Comparison of ENCODE assay signal across 11 cellular contexts in the genomic region with DNA sequence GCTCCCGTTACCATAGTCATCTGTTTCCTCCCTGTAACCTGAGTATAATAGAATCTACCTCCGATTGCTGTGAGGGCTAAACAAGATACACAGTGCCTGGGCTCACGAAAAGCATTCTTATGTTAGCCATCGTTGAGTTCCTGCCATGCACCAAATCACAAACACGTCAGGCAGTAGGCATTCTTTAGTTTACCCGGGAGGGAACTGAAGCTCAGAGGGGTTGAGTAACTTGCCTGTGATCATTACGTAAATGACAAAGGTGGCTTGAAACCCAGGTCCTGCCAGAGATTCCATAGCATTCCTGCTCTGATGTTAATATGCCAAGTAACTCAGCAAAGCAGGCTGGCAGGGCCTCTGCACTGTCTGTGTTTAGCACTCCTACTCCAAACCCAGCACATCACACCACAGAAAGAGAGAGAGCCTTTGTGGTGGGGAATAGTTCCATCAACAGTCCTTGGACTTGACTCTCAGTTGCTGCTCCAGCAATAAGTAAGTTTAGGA. TPM values are rescaled to one million over a fixed set of nuclear protein-coding genes. Genes with fewer than 3 reads are reported as not detected.
DNase-seq lines count a peak whose midpoint lies in the region; ATAC-seq and TF ChIP-seq lines count a peak whose summit lies in the region.
"Had no signal": no experiment of that assay in that cellular context is flagged by ENCODE, and none has a peak within 500 bp of the region (broad histone marks: within the 10 kb centered on the region; RNA-seq: fewer than 3 reads in every experiment).

No MANE protein-coding gene starts in this region.

- peak overlapping the region; percentile 57 for H3K4me2 ChIP-seq in mammary epithelial cell (ENCODE audit: insufficient read depth, low read depth, low read length)

- peak overlapping the region in 1 of 10 donors; percentile 53 for H3K27ac Mint-ChIP-seq in naive thymus-derived CD8-positive, alpha-beta T cell

- no peak for TF ChIP-seq POLR2A in suprapubic skin (IDR thresholded peaks at IDR 0.05)

- peaks cover 23% of the 10 kb centered on the region for H3K4me1 ChIP-seq in mammary epithelial cell (ENCODE audit: insufficient read depth, low read length)
- H3K4me1 ChIP-seq in suprapubic skin = peaks cover 43% of the 10 kb centered on the region

- 3% methylated on average over 7 of the region's 7 CpGs for WGBS in mammary epithelial cell (ENCODE audit: low coverage, missing lambda C conversion rate)
- 40% methylated on average over 7 of the region's 7 CpGs for WGBS in suprapubic skin

- TSS peak; percentile 25 for BruUV-seq in mammary epithelial cell (replicated peaks; lab: Mats Ljungman, UMichigan)

- H3K9ac ChIP-seq in mammary epithelial cell (ENCODE audit: insufficient read depth, low read length) = no peak overlapping the region

- DNase-seq in NCI-H510A treated with DMSO at 0.1 percent for 48 hours (lab: John Stamatoyannopoulos, UW) (peak; percentile 54), NCI-H510A (lab: John Stamatoyannopoulos, UW) (no peak), mammary epithelial cell (peak; percentile 75), kidney tubule cell (ENCODE audit: low spot score) (peak; percentile 87), suprapubic skin (ENCODE audit: low spot score in 2 of 2) (no peak), NCI-H1930 (lab: John Stamatoyannopoulos, UW) (no peak)
- DNase-seq in naive thymus-derived CD8-positive, alpha-beta T cell = no peak
- DNase-seq: activated CD8-positive, alpha-beta memory T cell treated with anti-CD3 and anti-CD28 coated beads, Interleukin-2, amount 50 U/mL, for 4 hours; NCI-H146 had no signal

- CTCF ChIA-PET in mammary epithelial cell (lab: Charles Lee; ENCODE audit: low non-redundant PET) = interaction anchor here (0.6 kb wide), 1 partner anchor 24 kb away, joined by 8 read pairs; no protein-coding TSS in a partner anchor

- POLR2A ChIA-PET in naive thymus-derived CD8-positive, alpha-beta T cell (lab: Charles Lee) = interaction anchor here (0.5 kb wide), 1 partner anchor 688 kb away, joined by 5 read pairs; no protein-coding TSS in a partner anchor

- TF ChIP-seq CTCF in mammary epithelial cell (conservative IDR thresholded peaks at IDR 0.05 in 1 of 2, IDR thresholded peaks at IDR 0.05 in 1 of 2; ENCODE audit: extremely low read depth in 1 of 2, insufficient read depth in 1 of 2, low read depth in 1 of 2, low read length in 2 of 2) (no peak), suprapubic skin (IDR thresholded peaks at IDR 0.05) (no peak)

- intact Hi-C loops in mammary epithelial cell (cut with micrococcal nuclease) = loop anchor here (1.0 kb wide), 1 partner anchor 20 kb away; no protein-coding TSS in a partner anchor

- dilution Hi-C loops in mammary epithelial cell (cut with HindIII; ENCODE audit: low sequenced_read_pairs) = loop anchor here (5.0 kb wide), 1 partner anchor 43 kb away; no protein-coding TSS in a partner anchor

- no peak for TF ChIP-seq EP300 in suprapubic skin (IDR thresholded peaks at IDR 0.05)

- no peaks in the 10 kb centered on the region for H3K36me3 Mint-ChIP-seq in naive thymus-derived CD8-positive, alpha-beta T cell

- H3K4me3 Mint-ChIP-seq in naive thymus-derived CD8-positive, alpha-beta T cell = no peak overlapping the region

- H3K9me3 ChIP-seq in mammary epithelial cell (replicated peaks; ENCODE audit: insufficient read depth, low read length) (no peaks in the 10 kb centered on the region), suprapubic skin (no peaks in the 10 kb centered on the region)

- no peaks in the 10 kb centered on the region for H4K20me1 ChIP-seq in mammary epithelial cell (ENCODE audit: insufficient read depth, low read length)

- no peaks in the 10 kb centered on the region for H3K9me3 Mint-ChIP-seq in naive thymus-derived CD8-positive, alpha-beta T cell

- ATAC-seq in naive thymus-derived CD8-positive, alpha-beta T cell = no peak
- ATAC-seq in HG02938 (IDR thresholded peaks at IDR 0.05; ENCODE audit: unreplicated experiment) = no peak

- H2AFZ ChIP-seq in mammary epithelial cell (ENCODE audit: low read depth, low read length) = peak overlapping the region; percentile 87

- H3K36me3 ChIP-seq in mammary epithelial cell (ENCODE audit: insufficient read depth, low read length) (no peaks in the 10 kb centered on the region), suprapubic skin (no peaks in the 10 kb centered on the region)

- H3K27me3 Mint-ChIP-seq in naive thymus-derived CD8-positive, alpha-beta T cell = peaks cover 0 to 19% (median 7%) of the 10 kb centered on the region in 5 donors

- H3K79me2 ChIP-seq in mammary epithelial cell (ENCODE audit: insufficient read depth, low read length) = no peaks in the 10 kb centered on the region

- in situ Hi-C loops in mammary epithelial cell (cut with MboI; ENCODE audit: low sequenced_read_pairs in 2 of 2) = no loop called here

- H3K27me3 ChIP-seq in mammary epithelial cell (ENCODE audit: insufficient read depth, low read length) (no peaks in the 10 kb centered on the region), suprapubic skin (peaks cover 3% of the 10 kb centered on the region)

- H3K27ac ChIP-seq in mammary epithelial cell (ENCODE audit: insufficient read depth, low read depth, low read length) (peak overlapping the region; percentile 12), suprapubic skin (peak overlapping the region; percentile 45)

- H3K4me3 ChIP-seq in mammary epithelial cell (replicated peaks in 1 of 3; ENCODE audit: insufficient read depth in 1 of 3, low read depth in 2 of 3, low read length in 3 of 3) = no peak overlapping the region
- no peak overlapping the region for H3K4me3 ChIP-seq in suprapubic skin

- peaks cover 2 to 7% (median 4%) of the 10 kb centered on the region in 4 donors for H3K4me1 Mint-ChIP-seq in naive thymus-derived CD8-positive, alpha-beta T cell

RNA-seq across cellular contexts. Expression of a gene that starts 1.4 kb away (rescaled TPM):
- total RNA-seq in mammary epithelial cell (1 to 10 TPM in 1 of 2 donors, under 1 TPM in 1; 0.99 to 1.8 TPM), suprapubic skin (under 1 TPM in 2 of 4 donors, not detected in 2; 0.08 to 0.21 TPM)
- polyA plus RNA-seq in mammary epithelial cell = 0.43 TPM
- not detected for polyA minus RNA-seq in mammary epithelial cell
- not detected for total RNA-seq in naive thymus-derived CD8-positive, alpha-beta T cell
- polyA plus RNA-seq in naive thymus-derived CD8-positive, alpha-beta T cell = not detected
- total RNA-seq: pulmonary artery endothelial cell had no signal

RNA-seq across cellular contexts. Expression of a gene that starts 22.5 kb away (rescaled TPM):
- total RNA-seq in mammary epithelial cell (10 to 100 TPM in 1 of 2 donors, 1 to 10 TPM in 1; 6.5 to 11.5 TPM), suprapubic skin (1 to 10 TPM; 1.5 to 1.8 (median 1.5) TPM)
- polyA plus RNA-seq in mammary epithelial cell = 4.5 TPM
- polyA minus RNA-seq in mammary epithelial cell = 12.9 TPM
- not detected for total RNA-seq in naive thymus-derived CD8-positive, alpha-beta T cell
- not detected for polyA plus RNA-seq in naive thymus-derived CD8-positive, alpha-beta T cell

RNA-seq across cellular contexts. Expression of a gene that starts 49.7 kb away (rescaled TPM):
- total RNA-seq in mammary epithelial cell = not detected
- not detected for polyA plus RNA-seq in mammary epithelial cell
- not detected for polyA minus RNA-seq in mammary epithelial cell
- 1 to 10 TPM in 3 of 4 donors, not detected in 1; 1.1 to 4.9 (median 2.1) TPM for total RNA-seq in suprapubic skin
- 100 to 1,000 TPM; 157 to 161 TPM for total RNA-seq in naive thymus-derived CD8-positive, alpha-beta T cell
- polyA plus RNA-seq in naive thymus-derived CD8-positive, alpha-beta T cell = 100 to 1,000 TPM; 120 to 195 (median 159) TPM

Comparison
In these comparisons a context has a peak if more than half of its experiments do, and no peak if none do; other contexts are left out.
1. DNase-seq: peak in NCI-H510A treated with DMSO at 0.1 percent for 48 hours (single experiment), mammary epithelial cell (single experiment) and kidney tubule cell (single experiment); none in NCI-H510A (single experiment), suprapubic skin (0 of 2), naive thymus-derived CD8-positive, alpha-beta T cell (0 of 10) and NCI-H1930 (0 of 2).
2. RNA of a gene that starts 49.7 kb away (total RNA-seq): 157 to 161 TPM in naive thymus-derived CD8-positive, alpha-beta T cell; 1.1 to 4.9 TPM in suprapubic skin and not detected in mammary epithelial cell; every median in the first group is over 10 times any median in the second.